Comparison of ENCODE assay signal across 3 cellular contexts in genomic region chr4:42166186-42166585, GRCh38. TPM values are rescaled to one million over a fixed set of nuclear protein-coding genes. Genes with fewer than 3 reads are reported as not detected.
"Had no signal": no experiment of that assay in that cellular context is flagged by ENCODE, and none has a peak within 500 bp of the region (broad histone marks: within the 10 kb centered on the region; RNA-seq: fewer than 3 reads in every experiment).

No MANE protein-coding gene starts in this region.

RNA-seq across cellular contexts. Expression of gene BEND4, which starts 13.7 kb away (rescaled TPM):
- total RNA-seq: GM23248, H4, HFFc6 had no signal
- polyA plus RNA-seq: GM23248 had no signal
